In the genomic region with DNA sequence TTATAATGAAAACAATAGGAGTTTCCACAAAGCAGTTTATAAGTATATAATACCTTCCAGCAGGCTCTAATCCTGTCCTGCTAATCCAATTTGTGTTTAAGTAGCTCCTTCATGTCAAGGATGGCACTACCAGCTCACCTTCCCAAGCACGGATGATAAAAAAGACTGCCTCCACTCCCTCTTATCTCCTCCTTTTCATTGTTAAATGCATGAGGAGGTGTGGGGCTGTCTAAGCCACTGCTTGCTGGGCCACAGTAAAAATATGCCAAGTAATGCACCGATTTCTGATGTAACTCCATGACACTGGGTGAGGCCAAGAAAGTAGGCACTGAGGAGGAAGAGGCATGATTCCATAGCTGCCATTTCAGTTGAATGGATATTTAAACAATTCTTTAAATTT, we compare ENCODE assay signal across 17 cellular contexts.
"Had no signal": no experiment of that assay in that cellular context is flagged by ENCODE, and none has a peak within 500 bp of the region (broad histone marks: within the 10 kb centered on the region; RNA-seq: fewer than 3 reads in every experiment).

No MANE protein-coding gene starts in this region.

- H3K4me1 ChIP-seq: foreskin keratinocyte, suprapubic skin, thyroid gland had no signal

- H3K27ac ChIP-seq: foreskin keratinocyte, hepatocyte, neutrophil, suprapubic skin, thyroid gland had no signal

- H3K4me3 ChIP-seq: hepatocyte, lung, suprapubic skin, thyroid gland had no signal

- H2AFZ ChIP-seq: hepatocyte had no signal

- H3K79me2 ChIP-seq: hepatocyte had no signal

- H3K36me3 ChIP-seq: neutrophil, thyroid gland had no signal

- H3K9me3 ChIP-seq: neutrophil, thyroid gland had no signal

- H3K4me2 ChIP-seq: hepatocyte had no signal

- DNase-seq: dermis blood vessel endothelial cell; foreskin keratinocyte; head of caudate nucleus; kidney; left colon; left ventricle myocardium superior; mesenchymal stem cell; naive B cell; posterior cingulate gyrus; small intestine; stimulated activated CD4-positive, alpha-beta T cell treated with anti-CD3 and anti-CD28 coated beads, Interleukin-2, amount 100 ng/mL, for 48 hours; stimulated activated naive CD4-positive, alpha-beta T cell treated with Interleukin-2 at 50 U/mL for 16 hours; thyroid gland had no signal

- H3K27me3 ChIP-seq: foreskin keratinocyte, hepatocyte, neutrophil, suprapubic skin, thyroid gland had no signal

- ATAC-seq: foreskin keratinocyte, left colon, left ventricle myocardium superior had no signal
